In genomic region chr5:1512541-1513291, GRCh38 we compare ENCODE assay signal across 1 cellular context.
TF ChIP-seq lines count a peak whose summit lies in the region.

No MANE protein-coding gene starts in this region.

TF ChIP-seq in GM12878, 131 proteins besides CTCF, POLR2A, EP300 and RAD21:
- TF ChIP-seq SUPT20H (IDR thresholded peaks at IDR 0.05; ENCODE audit: borderline replicate concordance, control insufficient read depth, low read depth, low read length) (no peak), NR2C1 (IDR thresholded peaks at IDR 0.05) (no peak), HDGF (IDR thresholded peaks at IDR 0.05) (no peak), MYC (IDR thresholded peaks at IDR 0.05; ENCODE audit: insufficient read depth, insufficient read length, insufficient replicate concordance, low read length, severe bottlenecking) (no peak), CHD1 (IDR thresholded peaks at IDR 0.05; ENCODE audit: low read depth, low read length) (no peak), PAX5 (IDR thresholded peaks at IDR 0.05; ENCODE audit: borderline replicate concordance, low read depth, low read length) (no peak), ZSCAN29 (IDR thresholded peaks at IDR 0.05) (no peak), WRNIP1 (IDR thresholded peaks at IDR 0.05; ENCODE audit: borderline replicate concordance, low read depth, low read length) (no peak), BACH1 (IDR thresholded peaks at IDR 0.05; ENCODE audit: borderline replicate concordance) (no peak), ZBED1 (IDR thresholded peaks at IDR 0.05; ENCODE audit: borderline replicate concordance) (no peak), BMI1 (IDR thresholded peaks at IDR 0.05; ENCODE audit: borderline replicate concordance) (no peak)
- TF ChIP-seq, protein P1, sequence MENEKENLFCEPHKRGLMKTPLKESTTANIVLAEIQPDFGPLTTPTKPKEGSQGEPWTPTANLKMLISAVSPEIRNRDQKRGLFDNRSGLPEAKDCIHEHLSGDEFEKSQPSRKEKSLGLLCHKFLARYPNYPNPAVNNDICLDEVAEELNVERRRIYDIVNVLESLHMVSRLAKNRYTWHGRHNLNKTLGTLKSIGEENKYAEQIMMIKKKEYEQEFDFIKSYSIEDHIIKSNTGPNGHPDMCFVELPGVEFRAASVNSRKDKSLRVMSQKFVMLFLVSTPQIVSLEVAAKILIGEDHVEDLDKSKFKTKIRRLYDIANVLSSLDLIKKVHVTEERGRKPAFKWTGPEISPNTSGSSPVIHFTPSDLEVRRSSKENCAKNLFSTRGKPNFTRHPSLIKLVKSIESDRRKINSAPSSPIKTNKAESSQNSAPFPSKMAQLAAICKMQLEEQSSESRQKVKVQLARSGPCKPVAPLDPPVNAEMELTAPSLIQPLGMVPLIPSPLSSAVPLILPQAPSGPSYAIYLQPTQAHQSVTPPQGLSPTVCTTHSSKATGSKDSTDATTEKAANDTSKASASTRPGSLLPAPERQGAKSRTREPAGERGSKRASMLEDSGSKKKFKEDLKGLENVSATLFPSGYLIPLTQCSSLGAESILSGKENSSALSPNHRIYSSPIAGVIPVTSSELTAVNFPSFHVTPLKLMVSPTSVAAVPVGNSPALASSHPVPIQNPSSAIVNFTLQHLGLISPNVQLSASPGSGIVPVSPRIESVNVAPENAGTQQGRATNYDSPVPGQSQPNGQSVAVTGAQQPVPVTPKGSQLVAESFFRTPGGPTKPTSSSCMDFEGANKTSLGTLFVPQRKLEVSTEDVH (IDR thresholded peaks at IDR 0.05; ENCODE audit: low read depth, partially characterized antibody), result no peak
